In genomic region chr15:40582726-40583246, GRCh38 we compare ENCODE assay signal across 9 cellular contexts. TPM values are rescaled to one million over a fixed set of nuclear protein-coding genes. Genes with fewer than 3 reads are reported as not detected.
A peak's percentile ranks its signal among the peaks of the same experiment; 100 is the strongest.
DNase-seq lines count a peak whose midpoint lies in the region; ATAC-seq and TF ChIP-seq lines count a peak whose summit lies in the region.
"Had no signal": no experiment of that assay in that cellular context is flagged by ENCODE, and none has a peak within 500 bp of the region (broad histone marks: within the 10 kb centered on the region; RNA-seq: fewer than 3 reads in every experiment).

No MANE protein-coding gene starts in this region.

- no peaks in the 10 kb centered on the region for H3K27me3 ChIP-seq in body of pancreas
- H3K27me3 ChIP-seq in neuronal stem cell (ENCODE audit: control insufficient read depth in 3 of 3, insufficient read depth in 3 of 3, low read depth in 1 of 3, low read length in 3 of 3), result no peaks in the 10 kb centered on the region

- H3K14ac ChIP-seq in neuronal stem cell (ENCODE audit: low read length), result no peak overlapping the region

- peak overlapping the region; percentile 51 for H3K4me3 ChIP-seq in NB4 (ENCODE audit: low read depth, low read length)
- H3K4me3 ChIP-seq in body of pancreas, result peak overlapping the region in 1 of 2 donors; percentile 21
- no peak overlapping the region for H3K4me3 ChIP-seq in neuronal stem cell (ENCODE audit: low read length in 2 of 2)

- no peak overlapping the region for H3K4me2 ChIP-seq in neuronal stem cell (ENCODE audit: insufficient read depth, low read length, poor library complexity, severe bottlenecking)

- H3K9ac ChIP-seq in neuronal stem cell (ENCODE audit: low read depth, low read length, poor library complexity), result no peak overlapping the region

- TF ChIP-seq POLR2A in NB4 (IDR thresholded peaks at IDR 0.05; ENCODE audit: extremely low read depth, insufficient read length) (peak; percentile 38), body of pancreas (IDR thresholded peaks at IDR 0.05) (no peak)

- H3K36me3 ChIP-seq in body of pancreas (replicated peaks in 1 of 2; ENCODE audit: insufficient read depth in 1 of 2, low read depth in 2 of 2) (no peaks in the 10 kb centered on the region), neuronal stem cell (replicated peaks in 1 of 2; ENCODE audit: control insufficient read depth in 2 of 2, insufficient read depth in 2 of 2, low read length in 2 of 2) (no peaks in the 10 kb centered on the region)

- no peak overlapping the region for H3K4ac ChIP-seq in neuronal stem cell (ENCODE audit: low read length)

- intact Hi-C loops in body of pancreas (cut with DNase I), result no loop called here

- DNase-seq in DMS53 treated with DMSO at 0.1 percent for 48 hours (lab: John Stamatoyannopoulos, UW; ENCODE audit: unreplicated experiment) (peak; percentile 49), NB4 (ENCODE audit: low read depth) (peak; percentile 88), body of pancreas (peak; percentile 41 to 76 (median 58)), neuronal stem cell (ENCODE audit: low spot score) (no peak)
- DNase-seq in activated T-cell treated with anti-CD3 and anti-CD28 coated beads, Interleukin-2, amount 50 U/mL, for 1 hour, result no peak
- DNase-seq: foreskin keratinocyte had no signal

- H3K18ac ChIP-seq in neuronal stem cell (ENCODE audit: low read length), result no peak overlapping the region

- no peak overlapping the region for H4K8ac ChIP-seq in neuronal stem cell (ENCODE audit: low read depth, low read length)

- no peak for TF ChIP-seq CTCF in NB4 (IDR thresholded peaks at IDR 0.05; ENCODE audit: low read depth, low read length)
- no peak for TF ChIP-seq CTCF in body of pancreas (IDR thresholded peaks at IDR 0.05)

- H3K4me1 ChIP-seq in body of pancreas (no peaks in the 10 kb centered on the region), neuronal stem cell (ENCODE audit: control insufficient read depth in 2 of 2, insufficient read depth in 1 of 2, low read depth in 1 of 2, low read length in 2 of 2) (no peaks in the 10 kb centered on the region)
- H3K4me1 ChIP-seq: foreskin keratinocyte had no signal

- H2AK5ac ChIP-seq in neuronal stem cell (ENCODE audit: low read depth, low read length), result no peak overlapping the region

- H3K27ac ChIP-seq in body of pancreas (peak overlapping the region in 2 of 4 donors; percentile 26 to 63), neuronal stem cell (replicated peaks; ENCODE audit: low read length) (no peak overlapping the region)
- H3K27ac ChIP-seq: foreskin keratinocyte had no signal

- H3K23ac ChIP-seq in neuronal stem cell (ENCODE audit: low read depth, low read length, poor library complexity), result no peak overlapping the region

- H3K9me3 ChIP-seq in body of pancreas (no peaks in the 10 kb centered on the region), neuronal stem cell (replicated peaks in 1 of 2; ENCODE audit: control insufficient read depth in 2 of 2, insufficient read depth in 1 of 2, low read depth in 1 of 2, low read length in 2 of 2) (no peaks in the 10 kb centered on the region)

- no peak overlapping the region for H2BK12ac ChIP-seq in neuronal stem cell (ENCODE audit: low read length)

- H2BK5ac ChIP-seq in neuronal stem cell (ENCODE audit: low read length), result no peak overlapping the region

- WGBS in body of pancreas, 2 donors, result 51 to 55% methylated on average over 8 of the region's 8 CpGs
- WGBS in neuronal stem cell (ENCODE audit: extremely low coverage in 2 of 2, insufficient read length in 2 of 2, insufficient replicate concordance in 1 of 2), 2 donors, result no CpG with 5 or more reads among the region's 8 CpGs

- H2BK15ac ChIP-seq in neuronal stem cell (ENCODE audit: low read length), result no peak overlapping the region

- peak overlapping the region; percentile 2 for H2AFZ ChIP-seq in neuronal stem cell (ENCODE audit: low read length)

- no peaks in the 10 kb centered on the region for H3K79me1 ChIP-seq in neuronal stem cell (ENCODE audit: low read depth, low read length)

- H4K91ac ChIP-seq in neuronal stem cell (ENCODE audit: low read depth, low read length, poor library complexity), result no peak overlapping the region

- H2BK120ac ChIP-seq in neuronal stem cell (ENCODE audit: low read depth, low read length), result no peak overlapping the region

- peak; percentile 97 for ATAC-seq in body of pancreas
- no peak for ATAC-seq in GM21737 (IDR thresholded peaks at IDR 0.05; ENCODE audit: unreplicated experiment)
- ATAC-seq in HG02938 (IDR thresholded peaks at IDR 0.05; ENCODE audit: unreplicated experiment), result no peak
- ATAC-seq in GM19452 (IDR thresholded peaks at IDR 0.05; ENCODE audit: unreplicated experiment), result no peak
- ATAC-seq: foreskin keratinocyte had no signal

RNA-seq across cellular contexts. Expression of gene KNL1, which starts 11.3 kb away (rescaled TPM):
- total RNA-seq in body of pancreas, result not detected
- 19.7 TPM for polyA plus RNA-seq in neuronal stem cell (2013, experiment 1 of 2)
- polyA plus RNA-seq in neuronal stem cell (2013, experiment 2 of 2), result 18.0 TPM

RNA-seq across cellular contexts. Expression of gene RPUSD2, which starts 13.7 kb away (rescaled TPM):
- 1 to 10 TPM; 3.1 to 7.3 TPM for total RNA-seq in body of pancreas
- 7.3 TPM for polyA plus RNA-seq in neuronal stem cell (2013, experiment 1 of 2)
- polyA plus RNA-seq in neuronal stem cell (2013, experiment 2 of 2), result 7.1 TPM

RNA-seq across cellular contexts. Expression of gene CCDC32, which starts 17.9 kb away (rescaled TPM):
- total RNA-seq in body of pancreas, result 10 to 100 TPM in 1 of 2 donors, 1 to 10 TPM in 1; 7.6 to 21.0 TPM
- polyA plus RNA-seq in neuronal stem cell (2013, experiment 1 of 2), result 14.3 TPM
- polyA plus RNA-seq in neuronal stem cell (2013, experiment 2 of 2), result 12.6 TPM

Comparison
In these comparisons a context has a peak if more than half of its experiments do, and no peak if none do; other contexts are left out.
1. DNase-seq: peak in DMS53 treated with DMSO at 0.1 percent for 48 hours (single experiment), NB4 (single experiment) and body of pancreas (4 of 4); none in neuronal stem cell (single experiment) and activated T-cell treated with anti-CD3 and anti-CD28 coated beads, Interleukin-2, amount 50 U/mL, for 1 hour (single experiment).